8 cellular contexts compared by ENCODE assay signal in genomic region chr17:45018514-45019176, GRCh38. TPM values are rescaled to one million over a fixed set of nuclear protein-coding genes. Genes with fewer than 3 reads are reported as not detected.
DNase-seq lines count a peak whose midpoint lies in the region; ATAC-seq and TF ChIP-seq lines count a peak whose summit lies in the region.

No MANE protein-coding gene starts in this region.

- H3K36me3 Mint-ChIP-seq in Caco-2 (ENCODE audit: insufficient read depth, unreplicated experiment) = peaks cover 14% of the 10 kb centered on the region
- no peaks in the 10 kb centered on the region for H3K36me3 Mint-ChIP-seq in activated naive CD4-positive, alpha-beta T cell treated with anti-CD3 and anti-CD28 coated beads, Interleukin-2, amount 50 U/mL, for 72 hours

- H3K4ac ChIP-seq in IMR-90 (ENCODE audit: low read depth, low read length) = peak overlapping the region; percentile 76

- H3K79me1 ChIP-seq in IMR-90 (ENCODE audit: low read depth in 1 of 2, low read length in 2 of 2) = no peaks in the 10 kb centered on the region

- H3K9me3 ChIP-seq in Caco-2 (no peaks in the 10 kb centered on the region), IMR-90 (ENCODE audit: control insufficient read depth, insufficient read depth, low read length) (no peaks in the 10 kb centered on the region), iPS-20b (ENCODE audit: insufficient read depth, low read depth, low read length) (no peaks in the 10 kb centered on the region; the same call in 1 of the 2 replicates), testis (no peaks in the 10 kb centered on the region)

- no peak overlapping the region; the same call in 1 of the 2 replicates for H2BK20ac ChIP-seq in IMR-90 (ENCODE audit: low read depth, low read length)

- POLR2A ChIA-PET in Caco-2 (lab: Charles Lee) (no interaction called here), IMR-90 (lab: Charles Lee; ENCODE audit: unreplicated experiment) (no interaction called here)

- H3K4me3 Mint-ChIP-seq in Caco-2 (ENCODE audit: unreplicated experiment) = peak overlapping the region; percentile 88

- peak overlapping the region; percentile 61 for H3K56ac ChIP-seq in IMR-90 (ENCODE audit: extremely low read depth, insufficient read depth, low read length)

- no peak for TF ChIP-seq POLR2A in IMR-90 (IDR thresholded peaks at IDR 0.05; ENCODE audit: low read depth, low read length)
- no peak for TF ChIP-seq POLR2A in testis (IDR thresholded peaks at IDR 0.05)

- WGBS in IMR-90 (ENCODE audit: extremely low coverage in 2 of 2, insufficient read length in 1 of 2), 2 experiments = 10% methylated on average over 2 of the region's 32 CpGs; no CpG with 5 or more reads in 1 of the 2 experiments
- WGBS in testis, 2 donors = 1 to 4% methylated on average over 10 to 32 of the region's 32 CpGs

- ATAC-seq in IMR-90 (ENCODE audit: low read depth) = peak; percentile 19
- ATAC-seq in activated naive CD4-positive, alpha-beta T cell treated with anti-CD3 and anti-CD28 coated beads, Interleukin-2, amount 50 U/mL, for 72 hours = peak; percentile 5 to 9
- ATAC-seq in GM18861 (IDR thresholded peaks at IDR 0.05; ENCODE audit: unreplicated experiment) = no peak
- ATAC-seq in HG02870 (IDR thresholded peaks at IDR 0.05; ENCODE audit: unreplicated experiment) = no peak

- H2BK120ac ChIP-seq in IMR-90 (ENCODE audit: low read depth, low read length) = peak overlapping the region; percentile 55

- intact Hi-C loops in Caco-2 (cut with micrococcal nuclease; ENCODE audit: unreplicated experiment) = loop anchor here (1.0 to 2.0 kb wide), 3 partner anchors 50 to 243 kb away; partner anchors contain the start of genes C1QL1 and KIF18B
- intact Hi-C loops in IMR-90 (cut with micrococcal nuclease) = loop anchor here (2.0 kb wide), 2 partner anchors 40 to 244 kb away; no protein-coding TSS in a partner anchor
- intact Hi-C loops in testis (cut with DNase I; ENCODE audit: low total_unique reads) = loop anchor here (10.0 kb wide), 1 partner anchor 244 kb away; no protein-coding TSS in a partner anchor

- peak overlapping the region; percentile 80 for H3K4me2 ChIP-seq in IMR-90 (ENCODE audit: low read depth, low read length)

- no peaks in the 10 kb centered on the region for H3K36me3 ChIP-seq in Caco-2 (ENCODE audit: control insufficient read depth, insufficient read depth, low read length)
- no peaks in the 10 kb centered on the region for H3K36me3 ChIP-seq in IMR-90 (ENCODE audit: control insufficient read depth, insufficient read depth, low read length)
- no peaks in the 10 kb centered on the region for H3K36me3 ChIP-seq in iPS-20b (ENCODE audit: insufficient read depth, low read depth, low read length)
- H3K36me3 ChIP-seq in testis (ENCODE audit: low read depth, missing control alignments) = no peaks in the 10 kb centered on the region

- no peaks in the 10 kb centered on the region for H3K9me3 Mint-ChIP-seq in Caco-2 (ENCODE audit: unreplicated experiment)
- H3K9me3 Mint-ChIP-seq in activated naive CD4-positive, alpha-beta T cell treated with anti-CD3 and anti-CD28 coated beads, Interleukin-2, amount 50 U/mL, for 72 hours = no peaks in the 10 kb centered on the region

- peak overlapping the region; percentile 61 for H2AK5ac ChIP-seq in IMR-90 (ENCODE audit: low read depth, low read length)

- H3K27ac ChIP-seq in IMR-90 (ENCODE audit: insufficient read depth, low read length) = peak overlapping the region; percentile 3; the same call in 1 of the 2 replicates
- H3K27ac ChIP-seq in iPS-20b (ENCODE audit: low read length) = no peak overlapping the region
- H3K27ac ChIP-seq in testis = no peak overlapping the region

- H3K27me3 ChIP-seq in Caco-2 (replicated peaks; ENCODE audit: control insufficient read depth, insufficient read depth, low read length) (no peaks in the 10 kb centered on the region), IMR-90 (ENCODE audit: control insufficient read depth, insufficient read depth, low read length) (peaks cover 4% of the 10 kb centered on the region; the same call in 1 of the 2 replicates), iPS-20b (ENCODE audit: insufficient read depth, low read length) (peaks cover 44% of the 10 kb centered on the region), testis (no peaks in the 10 kb centered on the region)

- peak overlapping the region; percentile 94 for H2AFZ ChIP-seq in IMR-90 (replicated peaks; ENCODE audit: low read length, poor library complexity)

- TF ChIP-seq CTCF in Caco-2 (IDR thresholded peaks at IDR 0.05; ENCODE audit: insufficient read depth in 1 of 2, low read depth in 1 of 2, low read length in 1 of 2, severe bottlenecking in 1 of 2, unreplicated experiment in 1 of 2) (no peak), IMR-90 (conservative IDR thresholded peaks at IDR 0.05; ENCODE audit: low read depth, low read length) (no peak), testis (IDR thresholded peaks at IDR 0.05) (no peak)

- H2BK15ac ChIP-seq in IMR-90 (ENCODE audit: low read depth, low read length) = peak overlapping the region; percentile 85; the same call in 1 of the 3 replicates

- peaks cover 6% of the 10 kb centered on the region for H3K27me3 Mint-ChIP-seq in Caco-2 (ENCODE audit: insufficient read depth, unreplicated experiment)

- peak overlapping the region; percentile 79 for H4K91ac ChIP-seq in IMR-90 (ENCODE audit: insufficient read depth, low read depth, low read length)

- peaks cover 17% of the 10 kb centered on the region for H3K4me1 Mint-ChIP-seq in Caco-2 (ENCODE audit: low read depth, unreplicated experiment)

- H3K4me1 ChIP-seq in Caco-2 (peaks cover 18% of the 10 kb centered on the region), IMR-90 (ENCODE audit: control insufficient read depth, insufficient read depth, low read length) (peaks cover 26% of the 10 kb centered on the region), iPS-20b (ENCODE audit: insufficient read depth, low read length) (peaks cover 7% of the 10 kb centered on the region; the same call in 1 of the 2 replicates), testis (peaks cover 34% of the 10 kb centered on the region)

- no peak overlapping the region for H2BK5ac ChIP-seq in IMR-90 (ENCODE audit: low read depth, low read length, poor library complexity, severe bottlenecking)

- peak overlapping the region; percentile 64 for H3K14ac ChIP-seq in IMR-90 (replicated peaks; ENCODE audit: low read depth, low read length)

- no peaks in the 10 kb centered on the region for H3K9me1 ChIP-seq in IMR-90 (ENCODE audit: insufficient read depth, low read length)

- peak overlapping the region; percentile 86 to 90 for H4K8ac ChIP-seq in IMR-90 (ENCODE audit: low read depth in 2 of 2, low read length in 2 of 2)

- H3K18ac ChIP-seq in IMR-90 (ENCODE audit: low read depth, low read length) = peak overlapping the region; percentile 24

- H3K9ac ChIP-seq in IMR-90 (ENCODE audit: low read depth, low read length) (peak overlapping the region; percentile 57), iPS-20b (ENCODE audit: low read depth, low read length) (peak overlapping the region; percentile 37; the same call in 1 of the 2 replicates)

- peak overlapping the region; percentile 55 for H4K5ac ChIP-seq in IMR-90 (ENCODE audit: low read depth, low read length)

- H3K27ac Mint-ChIP-seq in Caco-2 (ENCODE audit: unreplicated experiment) = peak overlapping the region; percentile 68
- H3K27ac Mint-ChIP-seq in activated naive CD4-positive, alpha-beta T cell treated with anti-CD3 and anti-CD28 coated beads, Interleukin-2, amount 50 U/mL, for 72 hours = peak overlapping the region; percentile 61 to 74

- BruUV-seq in Caco-2 (replicated peaks; lab: Mats Ljungman, UMichigan) (no TSS peak), IMR-90 (replicated peaks; lab: Mats Ljungman, UMichigan) (no TSS peak)

- peak overlapping the region; percentile 96 for H2AK9ac ChIP-seq in IMR-90 (replicated peaks; ENCODE audit: low read depth, low read length, poor library complexity)

- peak overlapping the region; percentile 49 for H3K4me3 ChIP-seq in Caco-2 (ENCODE audit: low read depth, low read length)
- peak overlapping the region; percentile 64 for H3K4me3 ChIP-seq in IMR-90 (ENCODE audit: insufficient read depth, low read depth, low read length)
- H3K4me3 ChIP-seq in iPS-20b (ENCODE audit: low read length) = peak overlapping the region; percentile 60; the same call in 1 of the 2 replicates
- peak overlapping the region; percentile 43 to 56 for H3K4me3 ChIP-seq in testis

- in situ Hi-C loops in IMR-90 (cut with MboI; ENCODE audit: low sequenced_read_pairs) = no loop called here

- dilution Hi-C loops in IMR-90 (cut with HindIII; ENCODE audit: low sequenced_read_pairs, unreplicated experiment) = no loop called here

- TF ChIP-seq RAD21 in IMR-90 (IDR thresholded peaks at IDR 0.05; ENCODE audit: low read length) = no peak

- DNase-seq in Caco-2 = peak in 1 of 2 experiments; percentile 38
- DNase-seq in IMR-90 = peak; percentile 11
- DNase-seq in activated naive CD4-positive, alpha-beta T cell treated with anti-CD3 and anti-CD28 coated beads, Interleukin-2, amount 50 U/mL, for 72 hours (ENCODE audit: low spot score in 2 of 2) = no peak
- DNase-seq in testis = no peak
- no peak for DNase-seq in hippocampal formation (lab: John Stamatoyannopoulos, UW)

- no peaks in the 10 kb centered on the region for H4K20me1 ChIP-seq in IMR-90 (ENCODE audit: insufficient read depth, low read length)

- CTCF ChIA-PET in Caco-2 (lab: Charles Lee) (interaction anchor here (0.5 to 6.1 kb wide), 4 partner anchors 50 to 122 kb away, joined by 3 to 78 read pairs (median 4); partner anchors contain the start of gene C1QL1), IMR-90 (lab: Yijun Ruan, JAX) (interaction anchor here (1.3 to 5.4 kb wide), 3 partner anchors 98 to 117 kb away, joined by 3 to 62 read pairs (median 7); no protein-coding TSS in a partner anchor)

- H3K23ac ChIP-seq in IMR-90 (ENCODE audit: low read depth, low read length) = peak overlapping the region; percentile 95

RNA-seq across cellular contexts. Expression of gene DCAKD, which starts 32.8 kb away (rescaled TPM):
- total RNA-seq in Caco-2 (2022) = 12.0 and 15.1 TPM in 2 replicates
- 42.5 and 47.9 TPM in 2 replicates for total RNA-seq in IMR-90 (2012; rRNA removed)
- 31.3 and 32.3 TPM in 2 replicates for polyA plus RNA-seq in IMR-90 (2012; rRNA removed)
- polyA plus RNA-seq in IMR-90 (2012; cell fraction: cytosol; rRNA removed) = 24.2 and 46.9 TPM in 2 replicates
- polyA plus RNA-seq in IMR-90 (2012; cell fraction: nucleus; rRNA removed; ENCODE audit: low replicate concordance) = 30.5 and 63.2 TPM in 2 replicates
- total RNA-seq in activated naive CD4-positive, alpha-beta T cell treated with anti-CD3 and anti-CD28 coated beads, Interleukin-2, amount 50 U/mL, for 72 hours = 10 to 100 TPM; 38.9 to 93.4 TPM
- total RNA-seq in testis = 10 to 100 TPM; 63.1 to 72.5 TPM
- 33.2 TPM for polyA plus RNA-seq in testis (ENCODE audit: insufficient read depth, low read depth, low replicate concordance)

RNA-seq across cellular contexts. Expression of gene NMT1, which starts 42.5 kb away (rescaled TPM):
- 173 and 179 TPM in 2 replicates for total RNA-seq in Caco-2 (2022)
- total RNA-seq in IMR-90 (2012; rRNA removed) = 57.5 and 60.6 TPM in 2 replicates
- polyA plus RNA-seq in IMR-90 (2012; rRNA removed) = 36.0 and 38.0 TPM in 2 replicates
- polyA plus RNA-seq in IMR-90 (2012; cell fraction: cytosol; rRNA removed) = 21.3 and 29.7 TPM in 2 replicates
- polyA plus RNA-seq in IMR-90 (2012; cell fraction: nucleus; rRNA removed; ENCODE audit: low replicate concordance) = 26.3 and 44.4 TPM in 2 replicates
- 100 to 1,000 TPM; 130 to 270 TPM for total RNA-seq in activated naive CD4-positive, alpha-beta T cell treated with anti-CD3 and anti-CD28 coated beads, Interleukin-2, amount 50 U/mL, for 72 hours
- 10 to 100 TPM; 76.1 to 79.0 TPM for total RNA-seq in testis
- 143 TPM for polyA plus RNA-seq in testis (ENCODE audit: insufficient read depth, low read depth, low replicate concordance)

RNA-seq across cellular contexts. Expression of gene C1QL1, which starts 50.5 kb away (rescaled TPM):
- total RNA-seq in Caco-2 (2022) (2.5 and 5.2 TPM in 2 replicates), IMR-90 (2012; rRNA removed) (0.18 and 0.28 TPM in 2 replicates), testis (1 to 10 TPM in 1 of 2 donors, under 1 TPM in 1; 0.74 to 1.3 TPM)
- polyA plus RNA-seq in IMR-90 (2012; rRNA removed) (0.84 and 1.5 TPM in 2 replicates), testis (ENCODE audit: insufficient read depth, low read depth, low replicate concordance) (1.7 TPM)
- polyA plus RNA-seq in IMR-90 (2012; cell fraction: cytosol; rRNA removed) = 1.6 and 4.1 TPM in 2 replicates
- 0.71 and 1.2 TPM in 2 replicates for polyA plus RNA-seq in IMR-90 (2012; cell fraction: nucleus; rRNA removed; ENCODE audit: low replicate concordance)
- under 1 TPM in 1 of 2 donors, not detected in 1; 0.18 TPM for total RNA-seq in activated naive CD4-positive, alpha-beta T cell treated with anti-CD3 and anti-CD28 coated beads, Interleukin-2, amount 50 U/mL, for 72 hours

Comparison
In these comparisons a context has a peak if more than half of its experiments do, and no peak if none do; other contexts are left out.
1. ATAC-seq: peak in IMR-90 (single experiment) and activated naive CD4-positive, alpha-beta T cell treated with anti-CD3 and anti-CD28 coated beads, Interleukin-2, amount 50 U/mL, for 72 hours (2 of 2); none in GM18861 (single experiment) and HG02870 (single experiment).
2. Peak in every context shown above with its lines, with median percentiles within 50 percentile points of each other: H3K4me3 ChIP-seq.